Comparison of ENCODE assay signal across 2 cellular contexts in genomic region chr9:81602887-81603680, GRCh38.
TF ChIP-seq lines count a peak whose summit lies in the region.

No MANE protein-coding gene starts in this region.

TF ChIP-seq in HepG2, 621 proteins besides CTCF, POLR2A, EP300 and RAD21:
- TF ChIP-seq ZNF879 (CRISPR knock-in tag; IDR thresholded peaks at IDR 0.05) (no peak), RBM22 (optimal IDR thresholded peaks at IDR 0.05; ENCODE audit: low read length) (peak; percentile 41), MLXIP (CRISPR knock-in tag; IDR thresholded peaks at IDR 0.05; ENCODE audit: borderline replicate concordance) (no peak), JUNB (CRISPR knock-in tag; IDR thresholded peaks at IDR 0.05; ENCODE audit: borderline replicate concordance) (no peak)

TF ChIP-seq in H1, 55 proteins besides CTCF, POLR2A, EP300 and RAD21:
- TF ChIP-seq CHD7 (IDR thresholded peaks at IDR 0.05; ENCODE audit: insufficient replicate concordance, low read length) (no peak), E2F6 (IDR thresholded peaks at IDR 0.05) (no peak), KDM1A (IDR thresholded peaks at IDR 0.05; ENCODE audit: borderline replicate concordance, low read length) (peak; percentile 52; the same call in 1 of the 2 replicates), KDM4A (IDR thresholded peaks at IDR 0.05; ENCODE audit: low read depth, low read length, severe bottlenecking) (no peak)
